25 cellular contexts compared by ENCODE assay signal in the genomic region with DNA sequence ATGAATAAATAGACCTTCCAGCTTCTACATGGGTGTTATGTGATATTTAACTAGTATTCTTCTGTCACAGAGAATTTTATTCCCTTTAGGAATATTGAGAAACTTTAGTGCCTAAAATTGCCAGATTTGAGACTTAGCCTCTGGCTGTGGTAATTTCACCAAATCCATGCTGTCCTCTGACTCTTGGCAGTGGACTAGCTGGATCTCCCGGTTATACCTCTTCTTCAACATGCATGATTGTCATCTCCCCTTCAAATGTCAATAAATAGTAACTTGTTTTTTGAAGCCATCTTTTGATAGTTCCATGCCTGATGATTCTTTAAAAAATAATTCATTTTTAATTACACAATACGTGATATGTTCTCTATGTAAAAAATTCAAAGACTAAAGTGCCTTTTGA.
"Had no signal": no experiment of that assay in that cellular context is flagged by ENCODE, and none has a peak within 500 bp of the region (broad histone marks: within the 10 kb centered on the region; RNA-seq: fewer than 3 reads in every experiment).

No MANE protein-coding gene starts in this region.

- DNase-seq: hypothalamus; immature natural killer cell; kidney; left colon; left lung; lower lobe of right lung; mesendoderm; naive thymus-derived CD4-positive, alpha-beta T cell; ovary; retina; right cardiac atrium; stimulated activated CD4-positive, alpha-beta T cell treated with anti-CD3 and anti-CD28 coated beads, Interleukin-12 subunit alpha, Interleukin-12 subunit beta, amount 100 ng/mL, for 4 hours; stimulated activated CD4-positive, alpha-beta T cell treated with anti-CD3 and anti-CD28 coated beads, Interleukin-15, amount 100 ng/mL, for 24 hours; stimulated activated CD4-positive, alpha-beta T cell treated with anti-CD3 and anti-CD28 coated beads, Interleukin-2, amount 100 ng/mL, for 24 hours; stimulated activated CD4-positive, alpha-beta T cell treated with anti-CD3 and anti-CD28 coated beads, Interleukin-4, amount 100 ng/mL, for 1 hour; stimulated activated naive B cell treated with anti-CD40 and anti-IgM and Interleukin-4, amounts not matched to agents 10 μg/mL and 1 μg/mL and 100 μg/mL, for 72 hours; stimulated activated naive CD8-positive, alpha-beta T cell treated with anti-CD3 and anti-CD28 coated beads, Interleukin-15, Interleukin-2, amounts not matched to agents 100 U/mL and 50 U/mL, for 24 hours; stomach; testis; thyroid gland; transverse colon; upper lobe of right lung had no signal

- ATAC-seq: left colon; left lung; lower lobe of right lung; naive thymus-derived CD4-positive, alpha-beta T cell; natural killer cell treated with Interleukin-12 subunit alpha and Interleukin-12 subunit beta and Interleukin-15 and Interleukin-18, amount 100 ng/mL, for 72 hours; right cardiac atrium; sciatic nerve; stimulated activated naive B cell treated with anti-CD40 and anti-IgM and Interleukin-4, amounts not matched to agents 10 μg/mL and 1 μg/mL and 100 μg/mL, for 72 hours; stimulated activated naive CD8-positive, alpha-beta T cell treated with anti-CD3 and anti-CD28 coated beads, Interleukin-15, Interleukin-2, amounts not matched to agents 100 U/mL and 50 U/mL, for 24 hours; upper lobe of right lung had no signal

- H3K27me3 ChIP-seq: left lung, ovary, stomach, testis, thyroid gland, transverse colon, upper lobe of right lung had no signal

- H3K9me3 ChIP-seq: left lung, lower lobe of right lung, ovary, stomach, testis, thyroid gland, transverse colon, upper lobe of right lung had no signal

- H3K4me1 ChIP-seq: left lung, lower lobe of right lung, upper lobe of right lung had no signal

- H3K36me3 ChIP-seq: left lung, lower lobe of right lung, ovary, stomach, thyroid gland, transverse colon, upper lobe of right lung had no signal

- H3K4me3 ChIP-seq: left lung, lower lobe of right lung, ovary, skin epidermis, stomach, testis, thyroid gland, transverse colon, upper lobe of right lung had no signal

- H3K27ac ChIP-seq: left lung, lower lobe of right lung, ovary, skin epidermis, stomach, testis, thyroid gland, transverse colon, upper lobe of right lung had no signal
